ENCODE assay signal across 7 cellular contexts in the genomic region with DNA sequence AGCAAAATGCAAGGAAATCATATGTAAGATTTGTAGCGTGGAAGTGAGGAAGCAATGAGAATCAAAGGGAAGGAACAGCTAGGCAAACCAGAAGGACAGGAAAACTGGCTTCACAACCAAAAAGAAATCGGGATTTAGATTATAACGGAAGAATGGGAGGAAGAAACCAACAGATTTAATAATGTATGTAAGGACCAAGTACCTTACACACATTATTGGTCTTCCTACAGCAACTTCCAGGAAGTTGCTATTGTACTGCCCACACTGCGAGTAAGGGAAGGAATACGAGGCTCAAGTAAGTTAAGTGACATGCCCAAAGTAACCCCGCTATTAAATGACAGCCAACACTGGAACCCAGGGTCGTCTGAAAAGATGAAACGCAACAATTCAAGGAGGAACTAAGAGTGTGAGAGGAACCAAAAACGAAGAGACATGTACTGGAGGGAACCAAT. TPM values are rescaled to one million over a fixed set of nuclear protein-coding genes. Genes with fewer than 3 reads are reported as not detected.
DNase-seq lines count a peak whose midpoint lies in the region; ATAC-seq and TF ChIP-seq lines count a peak whose summit lies in the region.

No MANE protein-coding gene starts in this region.

- H2AFZ ChIP-seq in smooth muscle cell (ENCODE audit: low read depth): peak overlapping the region; percentile 31

- H4K20me1 ChIP-seq in smooth muscle cell (ENCODE audit: low read depth): no peaks in the 10 kb centered on the region

- H3K4me3 ChIP-seq in SJSA1 (peak overlapping the region; percentile 80), fibroblast of villous mesenchyme (ENCODE audit: low read depth, low read length) (peak overlapping the region; percentile 80), smooth muscle cell (peak overlapping the region; percentile 74)

- no peak for DNase-seq in SJSA1 (ENCODE audit: low read depth in 1 of 2, low spot score in 2 of 2)
- DNase-seq in fibroblast of villous mesenchyme (ENCODE audit: low read depth): no peak
- no peak for DNase-seq in smooth muscle cell (lab: John Stamatoyannopoulos, UW; ENCODE audit: unreplicated experiment)
- DNase-seq in anterior cingulate cortex (lab: John Stamatoyannopoulos, UW): no peak
- DNase-seq in NCI-H345 (lab: John Stamatoyannopoulos, UW): no peak

- H3K4me2 ChIP-seq in smooth muscle cell: peak overlapping the region; percentile 96

- peak overlapping the region; percentile 95 for H3K9ac ChIP-seq in smooth muscle cell (ENCODE audit: low read depth)

- H3K9me3 ChIP-seq in SJSA1 (replicated peaks) (no peaks in the 10 kb centered on the region), smooth muscle cell (replicated peaks; ENCODE audit: low read depth) (no peaks in the 10 kb centered on the region)

- H3K36me3 ChIP-seq in SJSA1 (peaks cover 42% of the 10 kb centered on the region), smooth muscle cell (ENCODE audit: low read depth) (peaks cover 2% of the 10 kb centered on the region)

- ATAC-seq in GM21576 (IDR thresholded peaks at IDR 0.05; ENCODE audit: unreplicated experiment) (peak; percentile 11), HG02623 (IDR thresholded peaks at IDR 0.05; ENCODE audit: unreplicated experiment) (no peak)

- peaks cover 24% of the 10 kb centered on the region for H3K79me2 ChIP-seq in smooth muscle cell (ENCODE audit: low read depth)

- H3K27me3 ChIP-seq in SJSA1 (replicated peaks) (no peaks in the 10 kb centered on the region), smooth muscle cell (ENCODE audit: low read depth) (no peaks in the 10 kb centered on the region)

- WGBS in smooth muscle cell (ENCODE audit: low lambda C conversion rate): 30% methylated on average over 9 of the region's 9 CpGs

- H3F3A ChIP-seq in smooth muscle cell (ENCODE audit: low read depth): peaks cover 5% of the 10 kb centered on the region

- H3K27ac ChIP-seq in SJSA1 (peak overlapping the region; percentile 100), smooth muscle cell (ENCODE audit: low read depth) (peak overlapping the region; percentile 98)

- H3K4me1 ChIP-seq in SJSA1 (replicated peaks) (peaks cover 16% of the 10 kb centered on the region), smooth muscle cell (ENCODE audit: low read depth) (peaks cover 11% of the 10 kb centered on the region)

- TF ChIP-seq CTCF in fibroblast of villous mesenchyme (IDR thresholded peaks at IDR 0.05; ENCODE audit: insufficient read depth, low read depth, low read length): no peak
- TF ChIP-seq CTCF in smooth muscle cell (IDR thresholded peaks at IDR 0.05; ENCODE audit: borderline replicate concordance, insufficient read depth, poor library complexity, severe bottlenecking): no peak

RNA-seq across cellular contexts. Expression of a gene that starts 0.5 kb away (rescaled TPM):
- 18.8 and 27.4 TPM in 2 replicates for total RNA-seq in SJSA1 (2014; rRNA removed; shearing (Covaris generic))
- 14.7 and 18.4 TPM in 2 replicates for total RNA-seq in fibroblast of villous mesenchyme
- total RNA-seq in smooth muscle cell: 15.1 and 17.0 TPM in 2 replicates
- polyA plus RNA-seq in smooth muscle cell: 86.9 and 97.0 TPM in 2 replicates

RNA-seq across cellular contexts. Expression of a gene that starts 25.9 kb away (rescaled TPM):
- total RNA-seq in SJSA1 (2014; rRNA removed; shearing (Covaris generic)): 0.88 and 6.3 TPM in 2 replicates
- total RNA-seq in fibroblast of villous mesenchyme (9.7 and 10.4 TPM in 2 replicates), smooth muscle cell (2.8 and 3.1 TPM in 2 replicates)
- 4.2 and 5.2 TPM in 2 replicates for polyA plus RNA-seq in smooth muscle cell

RNA-seq across cellular contexts. Expression of a gene that starts 48.0 kb away (rescaled TPM):
- total RNA-seq in SJSA1 (2014; rRNA removed; shearing (Covaris generic)): 266 and 351 TPM in 2 replicates
- 224 and 265 TPM in 2 replicates for total RNA-seq in fibroblast of villous mesenchyme
- total RNA-seq in smooth muscle cell: 258 and 323 TPM in 2 replicates
- 82.7 and 101 TPM in 2 replicates for polyA plus RNA-seq in smooth muscle cell
